24 cellular contexts compared by ENCODE assay signal in the genomic region with DNA sequence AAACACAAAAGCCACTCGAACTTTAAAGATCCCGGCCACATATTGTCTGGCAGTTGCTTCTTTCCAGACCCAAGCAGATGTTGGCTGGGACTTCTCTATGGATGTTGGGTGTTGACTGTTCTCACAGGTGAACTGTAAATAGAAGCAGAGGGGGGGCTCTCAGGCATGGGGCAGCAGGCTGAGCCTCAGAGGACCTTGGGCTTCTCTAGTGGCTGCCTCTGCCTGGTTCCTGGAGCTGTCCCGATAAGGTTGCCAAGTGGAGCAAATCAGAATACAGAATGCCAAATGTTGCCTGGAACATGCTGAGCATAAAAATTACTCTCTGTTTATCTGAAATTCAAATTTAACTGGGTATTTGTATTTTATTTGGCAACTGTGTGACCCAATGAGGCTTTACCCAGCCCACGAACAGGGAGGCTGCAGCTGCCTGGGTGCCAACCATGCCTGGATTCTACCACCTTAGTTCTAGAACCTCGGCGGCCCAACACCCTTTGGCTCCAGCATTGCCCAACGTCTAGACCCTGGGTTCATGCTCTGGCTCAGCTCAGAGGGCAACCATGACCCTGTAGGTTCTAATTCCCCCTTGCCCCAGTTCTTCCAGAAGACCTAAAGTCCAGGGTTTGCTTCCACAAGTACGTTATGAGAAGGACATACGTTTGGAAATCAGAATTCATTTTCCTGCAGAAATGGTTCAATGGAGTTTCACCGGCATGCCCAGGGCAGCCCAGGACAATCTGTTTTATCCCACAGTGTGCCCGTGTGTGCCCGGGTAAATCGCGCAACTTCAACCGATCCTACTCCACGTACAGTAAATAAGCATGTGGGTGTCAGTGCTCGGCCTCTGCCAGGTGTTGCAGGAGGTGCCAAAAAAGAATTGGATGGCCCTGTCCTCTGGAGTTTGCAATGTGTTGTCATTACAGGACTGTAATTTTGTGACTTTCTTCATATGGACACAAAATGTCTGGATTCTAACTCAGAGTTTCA. TPM values are rescaled to one million over a fixed set of nuclear protein-coding genes. Genes with fewer than 3 reads are reported as not detected.
DNase-seq lines count a peak whose midpoint lies in the region; ATAC-seq, FAIRE-seq and TF ChIP-seq lines count a peak whose summit lies in the region.
"Had no signal": no experiment of that assay in that cellular context is flagged by ENCODE, and none has a peak within 500 bp of the region (broad histone marks: within the 10 kb centered on the region; RNA-seq: fewer than 3 reads in every experiment).

No MANE protein-coding gene starts in this region.

- no peak for FAIRE-seq in GM12892 (lab: Jason Lieb, UNC)
- FAIRE-seq: GM12878 had no signal

- ATAC-seq in Right ventricle myocardium inferior (peak; percentile 83), aorta (ENCODE audit: low FRiP score) (peak; percentile 34)
- ATAC-seq: GM12878; naive thymus-derived CD4-positive, alpha-beta T cell; PC-3; SK-N-SH treated with all-trans-retinoic acid at 6 μM for 48 hours; stimulated activated naive CD8-positive, alpha-beta T cell treated with anti-CD3 and anti-CD28 coated beads, Interleukin-15, amount 100 ng/mL, for 72 hours had no signal

- H3K4me1 ChIP-seq in liver (ENCODE audit: control insufficient read depth in 4 of 4, insufficient read depth in 4 of 4, low read length in 3 of 4) (peaks cover 3 to 50% (median 27%) of the 10 kb centered on the region in 4 donors), aorta (ENCODE audit: control insufficient read depth in 1 of 2, insufficient read depth in 2 of 2, low read length in 2 of 2) (no peaks in the 10 kb centered on the region)

- H3K9me3 ChIP-seq in liver (ENCODE audit: control insufficient read depth in 4 of 4, low read length in 3 of 4): no peaks in the 10 kb centered on the region
- H3K9me3 ChIP-seq in aorta (ENCODE audit: control insufficient read depth, low read length): no peaks in the 10 kb centered on the region
- H3K9me3 ChIP-seq: vagina had no signal

- no peak for DNase-seq in Right ventricle myocardium inferior (ENCODE audit: missing footprints)
- DNase-seq in cardiac septum (ENCODE audit: low spot score): no peak
- DNase-seq in cerebellar cortex (ENCODE audit: low spot score): peak; percentile 84
- DNase-seq in aorta: no peak
- DNase-seq in SIG-M5 (lab: John Stamatoyannopoulos, UW): no peak
- no peak for DNase-seq in GM12892 (ENCODE audit: insufficient read length)
- DNase-seq in endothelial cell (ENCODE audit: low spot score): no peak
- DNase-seq: ACHN; activated CD4-positive, alpha-beta T cell treated with anti-CD3 and anti-CD28 coated beads, Interleukin-2, amount 50 U/mL, for 4 hours; activated naive CD8-positive, alpha-beta T cell treated with anti-CD3 and anti-CD28 coated beads, Interleukin-2, amount 10 ng/mL, durations not matched to agents 7 days and 5 days; CD4-positive, alpha-beta memory T cell; effector memory CD4-positive, alpha-beta T cell; hypothalamus; naive thymus-derived CD4-positive, alpha-beta T cell; NCI-H1105; NCI-H524 treated with DMSO at 0.1 percent for 48 hours; PC-3; psoas muscle; stimulated activated naive CD8-positive, alpha-beta T cell treated with anti-CD3 and anti-CD28 coated beads, Interleukin-15, amount 100 ng/mL, for 72 hours had no signal

- H3K27ac ChIP-seq in liver (ENCODE audit: low read depth in 1 of 2, low read length in 2 of 2) (peak overlapping the region; percentile 94 to 98), aorta (ENCODE audit: low read depth in 1 of 2, low read length in 2 of 2) (peak overlapping the region in 1 of 2 donors; percentile 78)
- H3K27ac ChIP-seq: KMS-11, psoas muscle, vagina had no signal

- TF ChIP-seq POLR2A in GM12892 (IDR thresholded peaks at IDR 0.05; ENCODE audit: low read depth, low read length): no peak

- H3K27me3 Mint-ChIP-seq in endothelial cell (ENCODE audit: unreplicated experiment): peaks cover 3% of the 10 kb centered on the region

- H3K4me3 ChIP-seq in liver (ENCODE audit: low read depth in 1 of 3, low read length in 3 of 3): peak overlapping the region in 1 of 3 donors; percentile 4
- no peak overlapping the region for H3K4me3 ChIP-seq in aorta (ENCODE audit: low read length in 2 of 2)
- H3K4me3 ChIP-seq: GM12878, psoas muscle, vagina had no signal

- H3K9ac ChIP-seq in liver (ENCODE audit: low read depth in 1 of 2, low read length in 2 of 2): peak overlapping the region in 1 of 2 donors; percentile 21
- H3K9ac ChIP-seq: KMS-11 had no signal

- H3K36me3 ChIP-seq in liver (ENCODE audit: control insufficient read depth in 4 of 4, insufficient read depth in 3 of 4, low read depth in 1 of 4, low read length in 3 of 4) (peaks cover 0 to 2% (median 0%) of the 10 kb centered on the region in 4 donors), aorta (ENCODE audit: control insufficient read depth in 1 of 2, insufficient read depth in 2 of 2, low read length in 1 of 2) (no peaks in the 10 kb centered on the region)
- H3K36me3 ChIP-seq: vagina had no signal

- peaks cover 21% of the 10 kb centered on the region for H3K4me1 Mint-ChIP-seq in endothelial cell (ENCODE audit: unreplicated experiment)

- TF ChIP-seq RAD21 in liver (IDR thresholded peaks at IDR 0.05): peak; percentile 45 to 71

- intact Hi-C loops in Right ventricle myocardium inferior (cut with DNase I) (loop anchor here (2.0 to 10.0 kb wide), 2 partner anchors 138 to 330 kb away; no protein-coding TSS in a partner anchor), cardiac septum (cut with DNase I) (no loop called here), aorta (cut with DNase I) (loop anchor here (5.0 kb wide), 4 partner anchors 110 to 295 kb away; no protein-coding TSS in a partner anchor)

- H3K27me3 ChIP-seq in liver (ENCODE audit: control insufficient read depth in 4 of 4, insufficient read depth in 4 of 4, low read length in 3 of 4): no peaks in the 10 kb centered on the region
- H3K27me3 ChIP-seq in aorta (ENCODE audit: control insufficient read depth in 1 of 2, insufficient read depth in 2 of 2, low read length in 1 of 2): no peaks in the 10 kb centered on the region
- H3K27me3 ChIP-seq: vagina had no signal

- no peak overlapping the region for H3K27ac Mint-ChIP-seq in endothelial cell (ENCODE audit: unreplicated experiment)
- H3K27ac Mint-ChIP-seq: activated naive CD8-positive, alpha-beta T cell treated with anti-CD3 and anti-CD28 coated beads, Interleukin-2, amount 10 ng/mL, durations not matched to agents 7 days and 5 days; CD4-positive, alpha-beta memory T cell; naive thymus-derived CD4-positive, alpha-beta T cell; stimulated activated naive CD8-positive, alpha-beta T cell treated with anti-CD3 and anti-CD28 coated beads, Interleukin-15, amount 100 ng/mL, for 72 hours had no signal

- TF ChIP-seq CTCF in liver (IDR thresholded peaks at IDR 0.05; ENCODE audit: low read depth, low read length, missing input control) (no peak), endothelial cell (IDR thresholded peaks at IDR 0.05; ENCODE audit: unreplicated experiment) (no peak)

- no peaks in the 10 kb centered on the region for H3K36me3 Mint-ChIP-seq in endothelial cell (ENCODE audit: low read depth, unreplicated experiment)
- H3K36me3 Mint-ChIP-seq: activated naive CD8-positive, alpha-beta T cell treated with anti-CD3 and anti-CD28 coated beads, Interleukin-2, amount 10 ng/mL, durations not matched to agents 7 days and 5 days; CD4-positive, alpha-beta memory T cell; naive thymus-derived CD4-positive, alpha-beta T cell had no signal

- WGBS in liver: 34% methylated on average over 17 of the region's 17 CpGs
- 50 to 51% methylated on average over 17 of the region's 17 CpGs for WGBS in aorta, 2 donors

- no peak overlapping the region for H3K4me3 Mint-ChIP-seq in endothelial cell (ENCODE audit: unreplicated experiment)
- H3K4me3 Mint-ChIP-seq: activated naive CD8-positive, alpha-beta T cell treated with anti-CD3 and anti-CD28 coated beads, Interleukin-2, amount 10 ng/mL, durations not matched to agents 7 days and 5 days; CD4-positive, alpha-beta memory T cell; stimulated activated naive CD8-positive, alpha-beta T cell treated with anti-CD3 and anti-CD28 coated beads, Interleukin-15, amount 100 ng/mL, for 72 hours had no signal

- H3K9me3 Mint-ChIP-seq in endothelial cell (ENCODE audit: unreplicated experiment): no peaks in the 10 kb centered on the region
- H3K9me3 Mint-ChIP-seq: activated naive CD8-positive, alpha-beta T cell treated with anti-CD3 and anti-CD28 coated beads, Interleukin-2, amount 10 ng/mL, durations not matched to agents 7 days and 5 days; stimulated activated naive CD8-positive, alpha-beta T cell treated with anti-CD3 and anti-CD28 coated beads, Interleukin-15, amount 100 ng/mL, for 72 hours had no signal

TF ChIP-seq in liver, 16 proteins besides CTCF, POLR2A, EP300 and RAD21 (continues in another document):
- TF ChIP-seq, protein P1, sequence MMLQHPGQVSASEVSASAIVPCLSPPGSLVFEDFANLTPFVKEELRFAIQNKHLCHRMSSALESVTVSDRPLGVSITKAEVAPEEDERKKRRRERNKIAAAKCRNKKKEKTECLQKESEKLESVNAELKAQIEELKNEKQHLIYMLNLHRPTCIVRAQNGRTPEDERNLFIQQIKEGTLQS (IDR thresholded peaks at IDR 0.05): peak; percentile 43
- TF ChIP-seq NR2F2 (IDR thresholded peaks at IDR 0.05): peak; percentile 58

RNA-seq across cellular contexts. Expression of a gene that starts 5.4 kb away (rescaled TPM):
- 2.5 TPM for total RNA-seq in Right ventricle myocardium inferior
- 1.8 TPM for total RNA-seq in cardiac septum
- total RNA-seq in liver: under 1 TPM in 1 of 2 donors, not detected in 1; 0.08 TPM
- polyA plus RNA-seq in liver: under 1 TPM; 0.14 to 0.29 TPM
- total RNA-seq in aorta: 1 to 10 TPM; 5.4 to 8.7 TPM
- polyA plus RNA-seq in aorta: 1 to 10 TPM; 4.4 to 8.1 TPM
- not detected for polyA plus RNA-seq in GM12892 (2012; ENCODE audit: missing spikeins)
- 0.62 TPM for total RNA-seq in endothelial cell (ENCODE audit: unreplicated experiment)
